35 cellular contexts compared by ENCODE assay signal in genomic region chr6:162998777-162999176, GRCh38.
"Had no signal": no experiment of that assay in that cellular context is flagged by ENCODE, and none has a peak within 500 bp of the region (broad histone marks: within the 10 kb centered on the region; RNA-seq: fewer than 3 reads in every experiment).

No MANE protein-coding gene starts in this region.

- H3K9ac ChIP-seq: KMS-11 had no signal

- H3K9me3 ChIP-seq: MG63 had no signal

- H3K27me3 ChIP-seq: MG63 had no signal

- H3K4me2 ChIP-seq: KMS-11 had no signal

- H3K36me3 ChIP-seq: MG63 had no signal

- DNase-seq: Karpas-422, Kasumi-1, MG63, MM.1S, MV-4-11, NCI-H1048, NCI-H1092, NCI-H1092 treated with DMSO at 0.1 percent for 48 hours, NCI-H1105, NCI-H1105 treated with DMSO at 0.1 percent for 48 hours, NCI-H1417, NCI-H1417 treated with DMSO at 0.1 percent for 48 hours, NCI-H1436, NCI-H1436 treated with DMSO at 0.1 percent for 48 hours, NCI-H146, NCI-H1694, NCI-H1694 treated with DMSO at 0.1 percent for 48 hours, NCI-H187, NCI-H187 treated with DMSO at 0.1 percent for 48 hours, NCI-H1930, NCI-H2029, NCI-H2029 treated with DMSO at 0.1 percent for 48 hours, NCI-H2081, NCI-H2081 treated with DMSO at 0.1 percent for 48 hours, NCI-H2107, NCI-H2171, NCI-H2171 treated with DMSO at 0.1 percent for 48 hours, NCI-H2227 treated with DMSO at 0.1 percent for 48 hours, NCI-H226, NCI-H345, NCI-H446, NCI-H446 treated with DMSO at 0.1 percent for 48 hours, NCI-H510A, NCI-H510A treated with DMSO at 0.1 percent for 48 hours had no signal

- H3K27ac ChIP-seq: KMS-11 had no signal

- H3K4me3 ChIP-seq: MG63 had no signal
